In genomic region chr4:1590244-1590643, GRCh38 we compare ENCODE assay signal across 1 cellular context.
A peak's percentile ranks its signal among the peaks of the same experiment; 100 is the strongest.
TF ChIP-seq lines count a peak whose summit lies in the region.

No MANE protein-coding gene starts in this region.

TF ChIP-seq in K562, 482 proteins besides CTCF, POLR2A, EP300 and RAD21 (continued from another document and continues in another):
- TF ChIP-seq MNT (conservative IDR thresholded peaks at IDR 0.05): 0 out of 4 replicates have a peak, but pooled peaks of 1 of the 2 experiments have one; percentile 17
- TF ChIP-seq ARID3A (IDR thresholded peaks at IDR 0.05; ENCODE audit: borderline replicate concordance, low read depth, low read length): no peak
- TF ChIP-seq, protein P1, sequence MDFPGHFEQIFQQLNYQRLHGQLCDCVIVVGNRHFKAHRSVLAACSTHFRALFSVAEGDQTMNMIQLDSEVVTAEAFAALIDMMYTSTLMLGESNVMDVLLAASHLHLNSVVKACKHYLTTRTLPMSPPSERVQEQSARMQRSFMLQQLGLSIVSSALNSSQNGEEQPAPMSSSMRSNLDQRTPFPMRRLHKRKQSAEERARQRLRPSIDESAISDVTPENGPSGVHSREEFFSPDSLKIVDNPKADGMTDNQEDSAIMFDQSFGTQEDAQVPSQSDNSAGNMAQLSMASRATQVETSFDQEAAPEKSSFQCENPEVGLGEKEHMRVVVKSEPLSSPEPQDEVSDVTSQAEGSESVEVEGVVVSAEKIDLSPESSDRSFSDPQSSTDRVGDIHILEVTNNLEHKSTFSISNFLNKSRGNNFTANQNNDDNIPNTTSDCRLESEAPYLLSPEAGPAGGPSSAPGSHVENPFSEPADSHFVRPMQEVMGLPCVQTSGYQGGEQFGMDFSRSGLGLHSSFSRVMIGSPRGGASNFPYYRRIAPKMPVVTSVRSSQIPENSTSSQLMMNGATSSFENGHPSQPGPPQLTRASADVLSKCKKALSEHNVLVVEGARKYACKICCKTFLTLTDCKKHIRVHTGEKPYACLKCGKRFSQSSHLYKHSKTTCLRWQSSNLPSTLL (IDR thresholded peaks at IDR 0.05): no peak
- no peak for TF ChIP-seq RERE (CRISPR knock-in tag; IDR thresholded peaks at IDR 0.05; ENCODE audit: borderline replicate concordance)
- peak; percentile 71 for TF ChIP-seq CBFA2T2 (conservative IDR thresholded peaks at IDR 0.05)
- TF ChIP-seq IRF9 (tag; IDR thresholded peaks at IDR 0.05): no peak
- no peak for TF ChIP-seq SMAD4 (CRISPR knock-in tag; conservative IDR thresholded peaks at IDR 0.05)
- peak; percentile 17; the same call in 1 of the 2 replicates for TF ChIP-seq BHLHE40 (IDR thresholded peaks at IDR 0.05; ENCODE audit: low read length)
- no peak for TF ChIP-seq PHF20 (IDR thresholded peaks at IDR 0.05; ENCODE audit: partially characterized antibody)
- TF ChIP-seq KHSRP (IDR thresholded peaks at IDR 0.05): no peak
- TF ChIP-seq SRSF1 (IDR thresholded peaks at IDR 0.05; ENCODE audit: low read depth, low read length): no peak
- TF ChIP-seq FOXM1 (IDR thresholded peaks at IDR 0.05; ENCODE audit: low read depth): peak; percentile 33; the same call in 1 of the 2 replicates
- no peak for TF ChIP-seq FOXM1 (CRISPR knock-in tag; IDR thresholded peaks at IDR 0.05; ENCODE audit: low read depth)
- peak; percentile 62 for TF ChIP-seq SMARCA4 (IDR thresholded peaks at IDR 0.05)
- TF ChIP-seq LEF1 (IDR thresholded peaks at IDR 0.05): no peak; the same call in 1 of the 2 replicates
- peak; percentile 33; the same call in 1 of the 2 replicates for TF ChIP-seq MYNN (IDR thresholded peaks at IDR 0.05)
- no peak for TF ChIP-seq MYNN (CRISPR knock-in tag; IDR thresholded peaks at IDR 0.05)
- no peak for TF ChIP-seq UBTF (IDR thresholded peaks at IDR 0.05; ENCODE audit: borderline replicate concordance in 1 of 2, low read depth in 2 of 2, low read length in 2 of 2)
- no peak for TF ChIP-seq CHD2 (IDR thresholded peaks at IDR 0.05; ENCODE audit: low read depth, low read length)
- TF ChIP-seq NFIC (IDR thresholded peaks at IDR 0.05): peak; percentile 41; the same call in 1 of the 2 replicates
- no peak for TF ChIP-seq SRSF3 (IDR thresholded peaks at IDR 0.05; ENCODE audit: insufficient read depth, low read length)
- peak; percentile 25; the same call in 1 of the 2 replicates for TF ChIP-seq MBD2 (IDR thresholded peaks at IDR 0.05; ENCODE audit: borderline replicate concordance, low read depth)
- TF ChIP-seq GATA2 (CRISPR knock-in tag; IDR thresholded peaks at IDR 0.05): peak; percentile 67
- TF ChIP-seq ILK (tag; IDR thresholded peaks at IDR 0.05; ENCODE audit: borderline replicate concordance, low read depth): no peak
- no peak for TF ChIP-seq TCFL5 (CRISPR knock-in tag; conservative IDR thresholded peaks at IDR 0.05)
- TF ChIP-seq CBFA2T3 (IDR thresholded peaks at IDR 0.05): peak; percentile 86
- TF ChIP-seq PRMT5 (CRISPR knock-in tag; IDR thresholded peaks at IDR 0.05): no peak
- peak; percentile 74 for TF ChIP-seq TAL1 (IDR thresholded peaks at IDR 0.05)
- TF ChIP-seq SAFB (IDR thresholded peaks at IDR 0.05; ENCODE audit: borderline replicate concordance, low read depth, low read length): no peak
- no peak for TF ChIP-seq WHSC1 (IDR thresholded peaks at IDR 0.05; ENCODE audit: low read length)
- TF ChIP-seq SP2 (IDR thresholded peaks at IDR 0.05; ENCODE audit: extremely low read depth, low read depth, low read length, poor library complexity, severe bottlenecking): no peak
- TF ChIP-seq ZNF780A (CRISPR knock-in tag; IDR thresholded peaks at IDR 0.05): no peak
- TF ChIP-seq SIN3B (IDR thresholded peaks at IDR 0.05; ENCODE audit: low read depth): no peak
- TF ChIP-seq ZNF316 (IDR thresholded peaks at IDR 0.05): no peak
- TF ChIP-seq CEBPZ (IDR thresholded peaks at IDR 0.05; ENCODE audit: borderline replicate concordance, low read depth, low read length): no peak
- peak; percentile 67; the same call in 1 of the 2 replicates for TF ChIP-seq DPF2 (IDR thresholded peaks at IDR 0.05)
- 0 out of 2 replicates have a peak, but pooled peaks have one; percentile 23 for TF ChIP-seq ZNF766 (CRISPR knock-in tag; conservative IDR thresholded peaks at IDR 0.05)
- no peak for TF ChIP-seq STAG1 (CRISPR knock-in tag; IDR thresholded peaks at IDR 0.05; ENCODE audit: borderline replicate concordance)
- TF ChIP-seq ZNF584 (CRISPR knock-in tag; IDR thresholded peaks at IDR 0.05; ENCODE audit: low read depth): no peak
- no peak for TF ChIP-seq SMARCC2 (IDR thresholded peaks at IDR 0.05; ENCODE audit: low read depth)
- peak; percentile 84 for TF ChIP-seq ARID1B (IDR thresholded peaks at IDR 0.05)
- peak; percentile 11 for TF ChIP-seq MEIS2 (IDR thresholded peaks at IDR 0.05; ENCODE audit: partially characterized antibody)
- TF ChIP-seq NFXL1 (CRISPR knock-in tag; IDR thresholded peaks at IDR 0.05): no peak
- TF ChIP-seq, protein P2, sequence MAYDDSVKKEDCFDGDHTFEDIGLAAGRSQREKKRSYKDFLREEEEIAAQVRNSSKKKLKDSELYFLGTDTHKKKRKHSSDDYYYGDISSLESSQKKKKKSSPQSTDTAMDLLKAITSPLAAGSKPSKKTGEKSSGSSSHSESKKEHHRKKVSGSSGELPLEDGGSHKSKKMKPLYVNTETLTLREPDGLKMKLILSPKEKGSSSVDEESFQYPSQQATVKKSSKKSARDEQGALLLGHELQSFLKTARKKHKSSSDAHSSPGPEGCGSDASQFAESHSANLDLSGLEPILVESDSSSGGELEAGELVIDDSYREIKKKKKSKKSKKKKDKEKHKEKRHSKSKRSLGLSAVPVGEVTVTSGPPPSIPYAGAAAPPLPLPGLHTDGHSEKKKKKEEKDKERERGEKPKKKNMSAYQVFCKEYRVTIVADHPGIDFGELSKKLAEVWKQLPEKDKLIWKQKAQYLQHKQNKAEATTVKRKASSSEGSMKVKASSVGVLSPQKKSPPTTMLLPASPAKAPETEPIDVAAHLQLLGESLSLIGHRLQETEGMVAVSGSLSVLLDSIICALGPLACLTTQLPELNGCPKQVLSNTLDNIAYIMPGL (CRISPR knock-in tag; IDR thresholded peaks at IDR 0.05): no peak
- TF ChIP-seq HDAC1 (IDR thresholded peaks at IDR 0.05): no peak
- TF ChIP-seq, protein P3, sequence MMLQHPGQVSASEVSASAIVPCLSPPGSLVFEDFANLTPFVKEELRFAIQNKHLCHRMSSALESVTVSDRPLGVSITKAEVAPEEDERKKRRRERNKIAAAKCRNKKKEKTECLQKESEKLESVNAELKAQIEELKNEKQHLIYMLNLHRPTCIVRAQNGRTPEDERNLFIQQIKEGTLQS (IDR thresholded peaks at IDR 0.05): no peak
- TF ChIP-seq, protein P3 (CRISPR knock-in tag; conservative IDR thresholded peaks at IDR 0.05): no peak
